In genomic region chr21:42133131-42133530, GRCh38 we compare ENCODE assay signal across 31 cellular contexts.
"Had no signal": no experiment of that assay in that cellular context is flagged by ENCODE, and none has a peak within 500 bp of the region (broad histone marks: within the 10 kb centered on the region; RNA-seq: fewer than 3 reads in every experiment).

No MANE protein-coding gene starts in this region.

- H3K36me3 ChIP-seq: adrenal gland, ascending aorta, brain microvascular endothelial cell, breast epithelium, cardiac muscle cell had no signal

- H3K4me3 ChIP-seq: adrenal gland, ascending aorta, body of pancreas, breast epithelium, cardiac muscle cell had no signal

- FAIRE-seq: astrocyte, bronchial epithelial cell had no signal

- DNase-seq: activated effector memory CD4-positive, alpha-beta T cell treated with anti-CD3 and anti-CD28 coated beads, Interleukin-2, amount 50 U/mL, for 16 hours; activated effector memory CD4-positive, alpha-beta T cell treated with Interleukin-2 at 50 U/mL for 16 hours; activated gamma-delta T cell; activated gamma-delta T cell treated with Interleukin-2 at 50 U/mL for 16 hours; activated naive CD4-positive, alpha-beta T cell; activated naive CD4-positive, alpha-beta T cell treated with anti-CD3 and anti-CD28 coated beads for 36 hours; activated naive CD4-positive, alpha-beta T cell treated with anti-CD3 and anti-CD28 coated beads, Interleukin-2, amount 10 ng/mL, durations not matched to agents 7 days and 5 days; activated naive CD4-positive, alpha-beta T cell treated with anti-CD3 and anti-CD28 coated beads, Interleukin-2, amount 50 U/mL, for 16 hours; activated naive CD4-positive, alpha-beta T cell treated with Interleukin-2 at 50 U/mL for 16 hours; activated naive CD8-positive, alpha-beta T cell treated with anti-CD3 and anti-CD28 coated beads for 36 hours; activated naive CD8-positive, alpha-beta T cell treated with anti-CD3 and anti-CD28 coated beads, Interleukin-2, amount 10 ng/mL, durations not matched to agents 7 days and 5 days; activated naive CD8-positive, alpha-beta T cell treated with anti-CD3 and anti-CD28 coated beads, Interleukin-2, amount 50 U/mL, for 24 hours; activated T-cell treated with anti-CD3 and anti-CD28 coated beads, Interleukin-2, amount 50 U/mL, for 1 hour; activated T-cell treated with anti-CD3 and anti-CD28 coated beads, Interleukin-2, amount 50 U/mL, for 24 hours; activated T-cell treated with anti-CD3 and anti-CD28 coated beads, Interleukin-2, amount 50 U/mL, for 4 hours; activated T-cell treated with anti-CD3 and anti-CD28 coated beads, Interleukin-2, amount 50 U/mL, for 48 hours; activated T-cell treated with anti-CD3 and anti-CD28 coated beads, Interleukin-2, amount 50 U/mL, for 72 hours; adrenal gland; amniotic stem cell; amygdala; anterior cingulate cortex; body of pancreas; brain microvascular endothelial cell; caudate nucleus; central memory CD4-positive, alpha-beta T cell; cerebellar nuclear complex had no signal

- H3K9me3 ChIP-seq: adrenal gland, ascending aorta, body of pancreas, breast epithelium had no signal

- H3K27ac ChIP-seq: adrenal gland, ascending aorta, body of pancreas, brain microvascular endothelial cell, breast epithelium, cardiac muscle cell had no signal

- H3K4me1 ChIP-seq: adrenal gland, ascending aorta, body of pancreas, breast epithelium had no signal

- H3K27me3 ChIP-seq: adrenal gland, ascending aorta, body of pancreas, brain microvascular endothelial cell, breast epithelium, cardiac muscle cell had no signal
